ENCODE assay signal across 8 cellular contexts in the genomic region with DNA sequence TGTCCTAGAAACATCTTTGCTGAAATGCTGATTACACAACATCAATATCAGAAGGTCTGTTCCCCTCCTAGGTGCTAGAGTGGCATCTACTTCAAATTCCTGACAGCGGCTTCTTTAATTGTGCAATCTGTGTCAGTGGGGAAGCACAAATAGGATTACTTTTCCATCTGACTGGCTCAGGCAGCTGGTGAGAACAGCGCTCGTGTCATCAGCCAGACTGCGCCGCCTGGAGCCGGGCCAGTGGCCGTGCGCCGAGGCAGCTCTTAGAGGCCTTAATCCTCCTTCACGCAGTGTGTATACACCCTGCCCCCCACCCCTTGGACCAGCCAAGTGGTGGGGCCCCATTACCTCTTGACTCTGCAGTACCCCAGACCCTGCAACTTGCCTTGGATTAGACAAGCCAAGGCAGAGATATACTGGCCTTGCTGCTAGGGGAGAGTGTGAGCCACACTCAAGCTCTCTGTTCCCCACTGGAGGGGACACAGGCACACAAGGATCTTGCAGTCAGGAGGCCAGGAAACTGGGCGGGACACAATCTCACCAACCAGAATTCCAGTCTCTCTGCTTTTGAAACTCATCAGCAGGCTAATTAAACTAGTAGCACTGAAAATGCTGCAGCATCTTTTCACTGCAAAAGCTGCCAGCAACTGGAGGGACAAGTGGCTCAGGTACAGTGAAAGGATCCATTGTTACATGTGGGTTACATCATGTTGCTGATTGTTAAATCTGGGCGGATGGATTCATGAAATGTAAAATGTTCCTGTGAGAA. TPM values are rescaled to one million over a fixed set of nuclear protein-coding genes. Genes with fewer than 3 reads are reported as not detected.
DNase-seq lines count a peak whose midpoint lies in the region; ATAC-seq and TF ChIP-seq lines count a peak whose summit lies in the region.

No MANE protein-coding gene starts in this region.

- 3 to 7% (median 4%) methylated on average over 12 of the region's 12 CpGs for WGBS in psoas muscle, 3 donors

- no peak overlapping the region for H3K4me3 ChIP-seq in psoas muscle

- peak overlapping the region; percentile 83 for H3K27ac ChIP-seq in psoas muscle

- peaks cover 100% of the 10 kb centered on the region for H3K4me1 ChIP-seq in psoas muscle

- intact Hi-C loops in left ventricle myocardium superior (cut with micrococcal nuclease) = no loop called here
- intact Hi-C loops in psoas muscle (cut with DNase I) = loop anchor here (5.0 kb wide), 1 partner anchor 36 kb away; no protein-coding TSS in a partner anchor

- H3K9me3 ChIP-seq in psoas muscle = no peaks in the 10 kb centered on the region

- no peaks in the 10 kb centered on the region for H3K27me3 ChIP-seq in psoas muscle (ENCODE audit: insufficient read depth in 3 of 3, low read length in 2 of 3)

- H3K36me3 ChIP-seq in psoas muscle (ENCODE audit: insufficient read depth in 1 of 2, low read depth in 1 of 2) = no peaks in the 10 kb centered on the region

- no peak for TF ChIP-seq CTCF in psoas muscle (IDR thresholded peaks at IDR 0.05)

- DNase-seq in GM03348 (ENCODE audit: low spot score) (peak; percentile 87), NCI-H2107 (lab: John Stamatoyannopoulos, UW) (peak; percentile 30), amniotic epithelial cell (ENCODE audit: low read depth) (peak; percentile 96), left ventricle myocardium superior (peak; percentile 95), psoas muscle (peak; percentile 91 to 95), AML-193 (lab: John Stamatoyannopoulos, UW) (no peak)

- ATAC-seq in left ventricle myocardium superior (peak; percentile 90), psoas muscle (peak; percentile 70 to 83 (median 77)), GM19023 (IDR thresholded peaks at IDR 0.05; ENCODE audit: unreplicated experiment) (no peak), GM21360 (IDR thresholded peaks at IDR 0.05; ENCODE audit: unreplicated experiment) (no peak)

RNA-seq across cellular contexts. Expression of a gene that starts 48.9 kb away (rescaled TPM):
- not detected for total RNA-seq in left ventricle myocardium superior
- total RNA-seq in psoas muscle = under 1 TPM in 2 of 4 donors, not detected in 2; 0.19 to 0.20 TPM
- under 1 TPM; 0.05 to 0.20 (median 0.08) TPM for polyA plus RNA-seq in psoas muscle

RNA-seq across cellular contexts. Expression of a gene that starts 51.2 kb away (rescaled TPM):
- total RNA-seq in left ventricle myocardium superior = 67.4 TPM
- 100 to 1,000 TPM in 2 of 4 donors, 10 to 100 TPM in 2; 65.3 to 120 (median 101) TPM for total RNA-seq in psoas muscle
- 100 to 1,000 TPM in 1 of 3 donors, 10 to 100 TPM in 2; 42.6 to 107 (median 45.6) TPM for polyA plus RNA-seq in psoas muscle

Comparison
In these comparisons a context has a peak if more than half of its experiments do, and no peak if none do; other contexts are left out.
1. DNase-seq: peak in GM03348 (single experiment), NCI-H2107 (single experiment), amniotic epithelial cell (single experiment), left ventricle myocardium superior (single experiment) and psoas muscle (2 of 2); none in AML-193 (0 of 2).
2. ATAC-seq: peak in left ventricle myocardium superior (single experiment) and psoas muscle (4 of 4); none in GM19023 (single experiment) and GM21360 (single experiment).